In the genomic region with DNA sequence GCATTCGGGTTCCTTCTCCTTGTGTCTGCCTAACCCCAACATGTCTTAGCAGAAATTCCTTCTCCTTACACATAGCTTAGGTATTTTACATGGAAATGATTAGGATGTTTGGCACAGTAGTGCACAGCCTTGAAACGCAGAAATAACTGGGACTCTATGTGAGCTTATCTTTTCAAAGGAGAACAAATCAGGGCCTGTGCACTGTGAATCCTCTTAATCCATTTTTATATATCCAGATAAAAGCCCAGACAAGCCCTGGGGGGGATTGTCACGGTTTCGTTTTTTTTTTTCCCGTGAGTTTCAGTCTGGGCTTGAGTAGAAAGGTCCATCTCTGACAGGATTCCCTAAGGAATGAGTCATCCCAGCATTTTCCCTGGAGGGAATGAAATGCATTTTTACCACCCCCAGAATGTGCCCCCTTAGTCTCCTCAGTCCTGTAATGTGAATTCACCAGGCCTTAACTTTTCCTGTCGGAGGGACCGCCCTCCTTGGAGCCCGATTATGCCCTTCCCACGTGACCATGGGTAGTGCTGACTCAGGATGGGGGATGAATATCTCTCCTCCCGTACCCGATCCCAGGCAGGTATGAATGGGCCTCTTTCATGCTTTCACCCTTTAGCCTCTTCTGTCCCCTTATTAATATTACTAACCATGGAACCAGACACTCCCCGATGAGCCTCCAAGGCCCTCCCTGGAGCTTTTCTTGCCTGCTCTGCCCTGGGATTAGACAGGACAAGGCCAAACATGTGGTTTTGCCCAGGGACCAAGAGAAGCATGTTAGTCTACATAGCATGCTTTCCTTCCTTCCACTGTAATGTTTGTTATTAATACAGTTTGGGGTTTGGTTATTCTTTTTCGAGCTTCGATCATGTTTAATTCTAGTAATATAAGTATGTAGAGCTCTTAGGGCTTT, we compare ENCODE assay signal across 8 cellular contexts. TPM values are rescaled to one million over a fixed set of nuclear protein-coding genes. Genes with fewer than 3 reads are reported as not detected.
DNase-seq lines count a peak whose midpoint lies in the region; ATAC-seq and TF ChIP-seq lines count a peak whose summit lies in the region.

No MANE protein-coding gene starts in this region.

- H3K9me3 ChIP-seq in Caco-2 (no peaks in the 10 kb centered on the region), SK-N-MC (ENCODE audit: low read depth, low read length) (no peaks in the 10 kb centered on the region), trophoblast cell (ENCODE audit: insufficient read depth, low read depth, low read length) (no peaks in the 10 kb centered on the region)

- H3K14ac ChIP-seq in trophoblast cell (ENCODE audit: low read length), result peak overlapping the region; percentile 93

- peaks cover 45% of the 10 kb centered on the region for H3K4me1 ChIP-seq in Caco-2
- H3K4me1 ChIP-seq in trophoblast cell (ENCODE audit: control insufficient read depth in 1 of 2, insufficient read depth in 2 of 2, low read length in 2 of 2), result peaks cover 27 to 37% of the 10 kb centered on the region in 2 experiments

- WGBS in trophoblast cell (ENCODE audit: extremely low coverage, insufficient coverage, insufficient read length), result no CpG with 5 or more reads among the region's 14 CpGs

- no peak overlapping the region for H3K4me3 ChIP-seq in Caco-2 (ENCODE audit: low read depth, low read length)
- peak overlapping the region; percentile 62 for H3K4me3 ChIP-seq in SK-N-MC
- H3K4me3 ChIP-seq in foreskin fibroblast (ENCODE audit: low read depth in 1 of 2, low read length in 2 of 2), result peak overlapping the region; percentile 14 to 19
- H3K4me3 ChIP-seq in trophoblast cell (ENCODE audit: low read depth, low read length), result no peak overlapping the region

- H3K79me1 ChIP-seq in trophoblast cell (ENCODE audit: low read length), result peaks cover 39% of the 10 kb centered on the region

- H2BK5ac ChIP-seq in trophoblast cell (ENCODE audit: low read depth, low read length, poor library complexity), result peak overlapping the region; percentile 99

- H3K36me3 Mint-ChIP-seq in Caco-2 (ENCODE audit: insufficient read depth, unreplicated experiment), result peaks cover 44% of the 10 kb centered on the region

- TSS peak; percentile 66 for BruUV-seq in Caco-2 (replicated peaks; lab: Mats Ljungman, UMichigan)

- no peak overlapping the region for H2AFZ ChIP-seq in trophoblast cell (ENCODE audit: insufficient read depth, low read length, poor library complexity)

- H3K9me3 Mint-ChIP-seq in Caco-2 (ENCODE audit: unreplicated experiment), result no peaks in the 10 kb centered on the region

- H3K27ac ChIP-seq in SK-N-MC (peak overlapping the region; percentile 94), trophoblast cell (ENCODE audit: low read depth, low read length) (peak overlapping the region; percentile 99)

- H3K36me3 ChIP-seq in Caco-2 (ENCODE audit: control insufficient read depth, insufficient read depth, low read length), result peaks cover 5% of the 10 kb centered on the region; the same call in 1 of the 2 replicates
- no peaks in the 10 kb centered on the region for H3K36me3 ChIP-seq in SK-N-MC (ENCODE audit: insufficient read depth, low read length)
- H3K36me3 ChIP-seq in trophoblast cell (ENCODE audit: control insufficient read depth in 1 of 2, insufficient read depth in 2 of 2, low read length in 2 of 2), result peaks cover 7 to 10% of the 10 kb centered on the region in 2 experiments

- ATAC-seq in HG03571 (IDR thresholded peaks at IDR 0.05; ENCODE audit: unreplicated experiment) (no peak), HG03139 (IDR thresholded peaks at IDR 0.05; ENCODE audit: unreplicated experiment) (no peak)

- peak overlapping the region; percentile 86 for H3K18ac ChIP-seq in trophoblast cell (ENCODE audit: low read length)

- DNase-seq in Caco-2 (peak; percentile 79 to 90), SK-N-MC (ENCODE audit: low read depth, low spot score) (no peak), foreskin fibroblast (peak; percentile 85 to 91), trophoblast cell (peak; percentile 56 to 83), NCI-H1417 (lab: John Stamatoyannopoulos, UW) (no peak), GM20000 (ENCODE audit: low spot score) (no peak)

- TF ChIP-seq CTCF in Caco-2 (IDR thresholded peaks at IDR 0.05; ENCODE audit: insufficient read depth in 1 of 2, low read depth in 1 of 2, low read length in 1 of 2, severe bottlenecking in 1 of 2, unreplicated experiment in 1 of 2), result no peak
- TF ChIP-seq CTCF in foreskin fibroblast (IDR thresholded peaks at IDR 0.05; ENCODE audit: low read depth, low read length), result no peak
- TF ChIP-seq CTCF in GM20000 (IDR thresholded peaks at IDR 0.05; ENCODE audit: extremely low read depth, missing control alignments), result no peak

- H2AK5ac ChIP-seq in trophoblast cell (ENCODE audit: low read length), result peak overlapping the region; percentile 89

- H3K79me2 ChIP-seq in trophoblast cell (ENCODE audit: control insufficient read depth, insufficient read depth, low read length, poor library complexity), result peaks cover 3% of the 10 kb centered on the region

- H3K4ac ChIP-seq in trophoblast cell (ENCODE audit: low read depth, low read length), result peak overlapping the region; percentile 89

- H2BK12ac ChIP-seq in trophoblast cell (ENCODE audit: low read length), result peak overlapping the region; percentile 96

- peak overlapping the region; percentile 81 for H3K27ac Mint-ChIP-seq in Caco-2 (ENCODE audit: unreplicated experiment)

- POLR2A ChIA-PET in Caco-2 (lab: Charles Lee), result interaction anchor here (1.1 kb wide), 1 partner anchor 17 kb away, joined by 16 read pairs; no protein-coding TSS in a partner anchor

- CTCF ChIA-PET in Caco-2 (lab: Charles Lee), result interaction anchor here (0.7 to 3.0 kb wide), 9 partner anchors 14 to 235 kb away, joined by 3 to 13 read pairs (median 3); partner anchors contain the start of genes NAA20 and RIN2

- H3K27me3 ChIP-seq in Caco-2 (replicated peaks; ENCODE audit: control insufficient read depth, insufficient read depth, low read length), result no peaks in the 10 kb centered on the region
- H3K27me3 ChIP-seq in trophoblast cell (ENCODE audit: insufficient read depth, low read length), result no peaks in the 10 kb centered on the region

- H4K12ac ChIP-seq in trophoblast cell (ENCODE audit: low read depth, low read length), result no peak overlapping the region

- no peak overlapping the region for H3K23ac ChIP-seq in trophoblast cell (ENCODE audit: low read length)

- peak overlapping the region; percentile 89 for H4K8ac ChIP-seq in trophoblast cell (ENCODE audit: low read depth, low read length)

- intact Hi-C loops in Caco-2 (cut with micrococcal nuclease; ENCODE audit: unreplicated experiment), result loop anchor here (1.0 kb wide), 2 partner anchors 17 to 23 kb away; no protein-coding TSS in a partner anchor

- no peaks in the 10 kb centered on the region for H3K27me3 Mint-ChIP-seq in Caco-2 (ENCODE audit: insufficient read depth, unreplicated experiment)

- H3K4me3 Mint-ChIP-seq in Caco-2 (ENCODE audit: unreplicated experiment), result peak overlapping the region; percentile 44

- peak overlapping the region; percentile 99 for H4K91ac ChIP-seq in trophoblast cell (ENCODE audit: low read depth, low read length)

- H3K9ac ChIP-seq in SK-N-MC (ENCODE audit: insufficient read length), result peak overlapping the region; percentile 62
- H3K9ac ChIP-seq in trophoblast cell (ENCODE audit: low read length), result no peak overlapping the region

- H3K4me1 Mint-ChIP-seq in Caco-2 (ENCODE audit: low read depth, unreplicated experiment), result peaks cover 47% of the 10 kb centered on the region

- peak overlapping the region; percentile 4 for H3K4me2 ChIP-seq in trophoblast cell (ENCODE audit: low read length)

- H2BK120ac ChIP-seq in trophoblast cell (ENCODE audit: insufficient read depth, low read length, poor library complexity), result peak overlapping the region; percentile 99

RNA-seq across cellular contexts. Expression of gene NAA20, which starts 23.9 kb away (rescaled TPM):
- total RNA-seq in Caco-2 (2022), result 77.5 and 81.5 TPM in 2 replicates
- polyA plus RNA-seq in trophoblast cell (2013), result 42.9 and 45.3 TPM in 2 replicates

RNA-seq across cellular contexts. Expression of gene CRNKL1, which starts 59.0 kb away (rescaled TPM):
- total RNA-seq in Caco-2 (2022), result 27.0 and 30.6 TPM in 2 replicates
- 17.1 and 17.8 TPM in 2 replicates for polyA plus RNA-seq in trophoblast cell (2013)

RNA-seq across cellular contexts. Expression of gene CFAP61, which starts 59.1 kb away (rescaled TPM):
- not detected in 2 replicates for total RNA-seq in Caco-2 (2022)
- polyA plus RNA-seq in trophoblast cell (2013), result 0.14 TPM in 1 of 2 replicates, not detected in the other

Comparison
In these comparisons a context has a peak if more than half of its experiments do, and no peak if none do; other contexts are left out.
1. DNase-seq: peak in Caco-2 (2 of 2), foreskin fibroblast (2 of 2) and trophoblast cell (2 of 2); none in SK-N-MC (single experiment), NCI-H1417 (0 of 3) and GM20000 (single experiment).
2. H3K4me3 ChIP-seq: peak in SK-N-MC (single experiment) and foreskin fibroblast (2 of 2); none in Caco-2 (single experiment) and trophoblast cell (single experiment).